In the genomic region with DNA sequence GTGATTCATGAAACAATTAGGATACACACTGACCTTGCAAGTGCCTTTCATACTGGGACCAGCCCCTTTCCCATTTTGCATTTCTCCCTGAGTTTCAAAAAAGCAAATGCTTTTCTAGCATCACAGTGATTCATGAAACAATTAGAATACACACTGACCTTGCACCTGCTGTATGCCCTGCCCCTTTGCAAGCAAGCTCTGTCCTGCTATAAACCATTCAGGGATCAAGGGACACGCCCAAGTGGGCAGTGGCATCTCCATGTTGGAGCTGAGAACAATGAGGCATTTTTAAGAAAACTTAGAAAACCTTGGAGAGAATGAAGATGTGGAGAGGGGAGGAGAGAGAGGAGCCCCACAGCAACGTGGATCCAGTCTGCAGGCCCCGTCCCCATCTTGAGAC, we compare ENCODE assay signal across 4 cellular contexts. TPM values are rescaled to one million over a fixed set of nuclear protein-coding genes. Genes with fewer than 3 reads are reported as not detected.
"Had no signal": no experiment of that assay in that cellular context is flagged by ENCODE, and none has a peak within 500 bp of the region (broad histone marks: within the 10 kb centered on the region; RNA-seq: fewer than 3 reads in every experiment).

No MANE protein-coding gene starts in this region.

RNA-seq across cellular contexts. Expression of gene NBPF6, which starts 13.8 kb away (rescaled TPM):
- total RNA-seq: HepG2, HT-29, HT1080, IMR-90 had no signal
